20 cellular contexts compared by ENCODE assay signal in genomic region chr5:33422191-33422590, GRCh38.
"Had no signal": no experiment of that assay in that cellular context is flagged by ENCODE, and none has a peak within 500 bp of the region (broad histone marks: within the 10 kb centered on the region; RNA-seq: fewer than 3 reads in every experiment).

No MANE protein-coding gene starts in this region.

- DNase-seq: activated CD4-positive, alpha-beta T cell treated with anti-CD3 and anti-CD28 coated beads for 1 hour; activated CD4-positive, alpha-beta T cell treated with anti-CD3 and anti-CD28 coated beads, Interleukin-2, amount 50 U/mL, for 1 hour; activated gamma-delta T cell treated with Interleukin-2 at 50 U/mL for 16 hours; activated T-cell treated with anti-CD3 and anti-CD28 coated beads, Interleukin-2, amount 50 U/mL, for 1 hour; central memory CD4-positive, alpha-beta T cell; dermis blood vessel endothelial cell; effector CD8-positive, alpha-beta T cell; erythroblast; gastrocnemius medialis; islet precursor cell; left cardiac atrium; nephron progenitor cell; right cardiac atrium; stimulated activated CD4-positive, alpha-beta T cell treated with anti-CD3 and anti-CD28 coated beads, Interleukin-2, amount 100 ng/mL, for 24 hours; stimulated activated naive CD8-positive, alpha-beta T cell treated with anti-CD3 and anti-CD28 coated beads, Interleukin-15, amount 100 ng/mL, for 72 hours; transverse colon; WERI-Rb-1 had no signal

- H2AFZ ChIP-seq: parathyroid adenoma had no signal

- H3K27ac ChIP-seq: gastrocnemius medialis, parathyroid adenoma, suprapubic skin, transverse colon, WERI-Rb-1 had no signal

- H3K9me3 ChIP-seq: gastrocnemius medialis, suprapubic skin, transverse colon had no signal

- ATAC-seq: gastrocnemius medialis; left cardiac atrium; stimulated activated effector memory CD8-positive, alpha-beta T cell treated with anti-CD3 and anti-CD28 coated beads, Interleukin-12 subunit alpha, Interleukin-12 subunit beta, amount 100 ng/mL, for 72 hours; stimulated activated naive CD8-positive, alpha-beta T cell treated with anti-CD3 and anti-CD28 coated beads, Interleukin-15, amount 100 ng/mL, for 72 hours had no signal

- H3K36me3 ChIP-seq: gastrocnemius medialis, suprapubic skin, transverse colon, WERI-Rb-1 had no signal

- H3K4me1 ChIP-seq: gastrocnemius medialis, parathyroid adenoma, suprapubic skin, transverse colon had no signal

- H3K79me2 ChIP-seq: parathyroid adenoma had no signal

- H3K9ac ChIP-seq: parathyroid adenoma had no signal

- H3K4me3 ChIP-seq: gastrocnemius medialis, suprapubic skin, transverse colon had no signal

- H3K27me3 ChIP-seq: gastrocnemius medialis, suprapubic skin, transverse colon had no signal
